ENCODE assay signal across 17 cellular contexts in genomic region chr2:102478686-102479470, GRCh38. TPM values are rescaled to one million over a fixed set of nuclear protein-coding genes. Genes with fewer than 3 reads are reported as not detected.
"Had no signal": no experiment of that assay in that cellular context is flagged by ENCODE, and none has a peak within 500 bp of the region (broad histone marks: within the 10 kb centered on the region; RNA-seq: fewer than 3 reads in every experiment).

No MANE protein-coding gene starts in this region.

- DNase-seq: activated CD4-positive, alpha-beta T cell treated with anti-CD3 and anti-CD28 coated beads for 4 hours; activated naive CD4-positive, alpha-beta T cell treated with anti-CD3 and anti-CD28 coated beads, Interleukin-2, amount 50 U/mL, for 16 hours; activated T-cell treated with anti-CD3 and anti-CD28 coated beads for 4 hours; adrenal gland; caudate nucleus; cortex of kidney; effector CD8-positive, alpha-beta T cell; naive B cell; nucleus accumbens; stimulated activated naive B cell treated with anti-CD40 and anti-IgM and Interleukin-4, amounts not matched to agents 10 μg/mL and 1 μg/mL and 100 μg/mL, for 72 hours; T1000 had no signal

- H3K9me3 ChIP-seq: adrenal gland, gastroesophageal sphincter had no signal

- H3K4me1 ChIP-seq: adrenal gland, gastroesophageal sphincter had no signal

- H3K27ac ChIP-seq: adrenal gland, gastroesophageal sphincter had no signal

- H3K4me2 ChIP-seq: smooth muscle cell had no signal

- ATAC-seq: gastroesophageal sphincter; right cardiac atrium; stimulated activated naive B cell treated with anti-CD40 and anti-IgM and Interleukin-4, amounts not matched to agents 10 μg/mL and 1 μg/mL and 100 μg/mL, for 72 hours had no signal

- H3K36me3 ChIP-seq: adrenal gland, gastroesophageal sphincter had no signal

- H3K27me3 ChIP-seq: adrenal gland had no signal

- H3K4me3 ChIP-seq: adrenal gland, gastroesophageal sphincter, smooth muscle cell had no signal

RNA-seq across cellular contexts. Expression of gene SLC9A4, which starts 5.9 kb away (rescaled TPM):
- total RNA-seq: adrenal gland, right cardiac atrium, smooth muscle cell had no signal
- polyA plus RNA-seq: adrenal gland, right cardiac atrium, smooth muscle cell had no signal

RNA-seq across cellular contexts. Expression of gene IL18RAP, which starts 55.9 kb away (rescaled TPM):
- total RNA-seq: mesothelial cell of epicardium, progenitor cell of endocrine pancreas, smooth muscle cell, temporal lobe had no signal
- polyA plus RNA-seq: smooth muscle cell had no signal
